In the genomic region with DNA sequence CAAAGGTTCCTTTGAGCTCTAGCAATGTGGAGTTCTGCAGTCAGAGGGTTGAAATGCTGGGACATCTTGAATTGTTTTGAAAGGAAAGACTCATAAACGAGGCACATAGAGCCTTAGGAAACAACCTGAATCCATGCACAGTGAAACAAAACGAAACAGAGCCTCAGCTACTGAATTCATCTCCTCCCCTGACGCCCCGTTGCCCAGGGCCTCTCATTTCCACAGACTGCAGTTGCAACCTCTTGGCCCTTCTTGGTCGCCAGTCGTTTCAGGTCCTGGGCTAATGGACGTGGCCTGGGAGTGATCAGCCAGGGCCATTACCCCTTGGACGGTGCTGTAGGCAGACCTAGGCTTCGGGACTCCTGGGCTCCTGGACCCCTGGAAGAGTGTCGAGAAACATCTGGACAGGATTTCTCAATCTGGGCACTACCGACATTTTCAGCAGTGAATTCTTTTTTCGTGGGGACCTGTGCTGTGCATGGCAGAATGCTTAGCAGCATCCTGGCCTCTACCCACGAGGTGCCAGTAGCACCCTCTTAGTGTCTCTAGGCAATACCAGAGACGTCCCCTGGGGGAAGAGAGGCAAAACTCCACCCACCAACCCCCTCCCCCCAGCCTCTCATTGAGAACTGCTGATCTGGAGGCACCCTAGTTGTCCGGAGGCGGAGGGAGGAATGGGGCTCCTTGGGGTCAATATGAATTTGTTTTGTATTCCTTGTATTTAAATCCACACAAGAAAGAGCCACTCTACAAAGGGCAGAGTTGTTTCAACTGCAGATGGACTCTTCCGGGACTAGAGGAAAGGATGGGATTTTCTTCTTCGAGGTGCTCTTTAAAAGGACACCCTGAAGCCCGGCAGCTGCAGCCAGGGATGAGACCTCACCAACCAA, we compare ENCODE assay signal across 8 cellular contexts. TPM values are rescaled to one million over a fixed set of nuclear protein-coding genes. Genes with fewer than 3 reads are reported as not detected.
DNase-seq lines count a peak whose midpoint lies in the region; ATAC-seq and TF ChIP-seq lines count a peak whose summit lies in the region.

No MANE protein-coding gene starts in this region.

- H3K9me3 ChIP-seq in duodenal mucosa (ENCODE audit: control insufficient read depth in 1 of 2, low read length in 2 of 2) = no peaks in the 10 kb centered on the region
- no peaks in the 10 kb centered on the region for H3K9me3 ChIP-seq in upper lobe of left lung

- H3K36me3 ChIP-seq in duodenal mucosa (ENCODE audit: control insufficient read depth in 1 of 2, insufficient read depth in 2 of 2, low read length in 2 of 2) (no peaks in the 10 kb centered on the region), upper lobe of left lung (no peaks in the 10 kb centered on the region)

- H3K9me3 Mint-ChIP-seq in T-cell = peaks cover 0 to 10% (median 9%) of the 10 kb centered on the region in 3 donors

- H3K9ac ChIP-seq in duodenal mucosa (ENCODE audit: low read depth in 1 of 2, low read length in 2 of 2) = no peak overlapping the region

- H3K27ac ChIP-seq in duodenal mucosa (ENCODE audit: low read depth, low read length) = peak overlapping the region; percentile 10
- peak overlapping the region; percentile 36 for H3K27ac ChIP-seq in temporal lobe (ENCODE audit: low read depth, low read length)
- peak overlapping the region in 2 of 4 donors; percentile 82 to 93 for H3K27ac ChIP-seq in upper lobe of left lung

- TF ChIP-seq POLR2A in upper lobe of left lung (IDR thresholded peaks at IDR 0.05) = no peak

- CTCF ChIA-PET in T-cell (lab: Charles Lee) = interaction anchor here in 1 of 2 donors (0.7 kb wide), 1 partner anchor 521 kb away, joined by 4 read pairs; no protein-coding TSS in a partner anchor

- DNase-seq in activated T-cell treated with anti-CD3 and anti-CD28 coated beads for 48 hours (ENCODE audit: low read depth) (peak; percentile 12), activated T-cell treated with anti-CD3 and anti-CD28 coated beads for 4 hours (no peak), T-cell (peak in 31 of 34 experiments; percentile 20 to 63 (median 42)), GM03348 (ENCODE audit: low spot score) (no peak), upper lobe of left lung (no peak)
- DNase-seq in activated CD4-positive, CD25-positive, alpha-beta regulatory T cell treated with anti-CD3 and anti-CD28 coated beads, Interleukin-2, amount 50 U/mL, for 72 hours = no peak

- no peaks in the 10 kb centered on the region for H3K36me3 Mint-ChIP-seq in T-cell

- peaks cover 0 to 8% (median 6%) of the 10 kb centered on the region in 3 donors for H3K4me1 Mint-ChIP-seq in T-cell

- H3K4me1 ChIP-seq in duodenal mucosa (ENCODE audit: control insufficient read depth in 1 of 2, insufficient read depth in 2 of 2, low read length in 2 of 2) = peaks cover 6 to 8% of the 10 kb centered on the region in 2 donors
- H3K4me1 ChIP-seq in upper lobe of left lung = peaks cover 8 to 22% (median 12%) of the 10 kb centered on the region in 4 donors

- peaks cover 0 to 4% of the 10 kb centered on the region in 2 donors for H3K27me3 ChIP-seq in duodenal mucosa (ENCODE audit: control insufficient read depth in 1 of 2, insufficient read depth in 2 of 2, low read length in 2 of 2)
- H3K27me3 ChIP-seq in upper lobe of left lung = no peaks in the 10 kb centered on the region

- POLR2A ChIA-PET in T-cell (lab: Charles Lee) = no interaction called here

- TF ChIP-seq CTCF in upper lobe of left lung (IDR thresholded peaks at IDR 0.05) = no peak

- H3K4me3 ChIP-seq in duodenal mucosa (ENCODE audit: low read depth in 1 of 2, low read length in 2 of 2) = no peak overlapping the region
- H3K4me3 ChIP-seq in upper lobe of left lung = peak overlapping the region in 2 of 4 donors; percentile 48 to 64

- ATAC-seq in T-cell (replicated peaks in 1 of 4) = peak in 1 of 4 experiments; percentile 21
- no peak for ATAC-seq in upper lobe of left lung (ENCODE audit: low FRiP score in 2 of 2)

- peak overlapping the region; percentile 85 to 91 (median 89) for H3K4me3 Mint-ChIP-seq in T-cell

- 81 to 83% methylated on average over 17 to 19 of the region's 19 CpGs for WGBS in upper lobe of left lung, 2 donors

- peak overlapping the region; percentile 70 to 76 for H3K27ac Mint-ChIP-seq in T-cell

- TF ChIP-seq EP300 in upper lobe of left lung (IDR thresholded peaks at IDR 0.05) = no peak

- H3K27me3 Mint-ChIP-seq in T-cell = no peaks in the 10 kb centered on the region

RNA-seq across cellular contexts. Expression of a gene that starts 50.2 kb away (rescaled TPM):
- total RNA-seq in T-cell = 10 to 100 TPM; 10.3 to 17.9 (median 12.9) TPM
- 11.6 TPM for total RNA-seq in temporal lobe
- total RNA-seq in upper lobe of left lung = 10 to 100 TPM in 1 of 6 donors, 1 to 10 TPM in 5; 2.1 to 10.8 (median 6.5) TPM

Comparison
In these comparisons a context has a peak if more than half of its experiments do, and no peak if none do; other contexts are left out.
1. DNase-seq: peak in activated T-cell treated with anti-CD3 and anti-CD28 coated beads for 48 hours (single experiment) and T-cell (31 of 34); none in activated T-cell treated with anti-CD3 and anti-CD28 coated beads for 4 hours (single experiment), activated CD4-positive, CD25-positive, alpha-beta regulatory T cell treated with anti-CD3 and anti-CD28 coated beads, Interleukin-2, amount 50 U/mL, for 72 hours (single experiment), GM03348 (single experiment) and upper lobe of left lung (0 of 2).